1 cellular context compared by ENCODE assay signal in the genomic region with DNA sequence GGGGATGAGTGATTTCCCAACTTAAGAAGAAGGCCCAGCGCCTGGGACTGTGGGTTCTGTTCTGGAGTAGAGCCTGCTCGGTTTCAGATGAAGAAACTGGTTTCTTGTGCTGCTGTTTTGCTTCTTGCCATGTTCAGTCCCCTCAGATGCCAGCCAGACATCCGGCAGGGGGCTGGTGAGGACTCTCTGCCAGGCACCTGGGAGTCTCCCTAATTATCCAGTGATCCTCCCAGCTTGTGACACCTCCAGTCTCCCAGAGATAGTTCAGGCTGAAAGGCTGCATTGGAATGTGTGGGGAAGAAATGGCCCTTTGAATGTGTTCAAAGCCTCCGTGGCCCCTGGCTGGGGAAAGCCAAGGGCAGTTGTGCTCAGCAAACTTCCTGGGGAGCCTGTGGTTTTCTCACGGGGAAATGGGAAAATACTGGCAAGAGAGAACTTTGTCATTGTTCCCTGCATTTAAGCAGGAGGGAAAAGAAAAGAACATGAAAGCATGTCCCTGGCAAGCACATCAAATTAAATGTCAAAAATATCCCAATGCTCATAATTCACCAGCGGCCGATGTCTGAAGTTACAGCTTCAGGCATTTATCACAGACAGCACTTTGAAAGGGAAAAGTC.
TF ChIP-seq lines count a peak whose summit lies in the region.

No MANE protein-coding gene starts in this region.

TF ChIP-seq in HepG2, 621 proteins besides CTCF, POLR2A, EP300 and RAD21 (continued from another document):
- TF ChIP-seq, protein P1, sequence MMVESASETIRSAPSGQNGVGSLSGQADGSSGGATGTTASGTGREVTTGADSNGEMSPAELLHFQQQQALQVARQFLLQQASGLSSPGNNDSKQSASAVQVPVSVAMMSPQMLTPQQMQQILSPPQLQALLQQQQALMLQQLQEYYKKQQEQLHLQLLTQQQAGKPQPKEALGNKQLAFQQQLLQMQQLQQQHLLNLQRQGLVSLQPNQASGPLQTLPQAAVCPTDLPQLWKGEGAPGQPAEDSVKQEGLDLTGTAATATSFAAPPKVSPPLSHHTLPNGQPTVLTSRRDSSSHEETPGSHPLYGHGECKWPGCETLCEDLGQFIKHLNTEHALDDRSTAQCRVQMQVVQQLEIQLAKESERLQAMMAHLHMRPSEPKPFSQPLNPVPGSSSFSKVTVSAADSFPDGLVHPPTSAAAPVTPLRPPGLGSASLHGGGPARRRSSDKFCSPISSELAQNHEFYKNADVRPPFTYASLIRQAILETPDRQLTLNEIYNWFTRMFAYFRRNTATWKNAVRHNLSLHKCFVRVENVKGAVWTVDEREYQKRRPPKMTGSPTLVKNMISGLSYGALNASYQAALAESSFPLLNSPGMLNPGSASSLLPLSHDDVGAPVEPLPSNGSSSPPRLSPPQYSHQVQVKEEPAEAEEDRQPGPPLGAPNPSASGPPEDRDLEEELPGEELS (CRISPR knock-in tag; IDR thresholded peaks at IDR 0.05): peak; percentile 77
- TF ChIP-seq, protein P2, sequence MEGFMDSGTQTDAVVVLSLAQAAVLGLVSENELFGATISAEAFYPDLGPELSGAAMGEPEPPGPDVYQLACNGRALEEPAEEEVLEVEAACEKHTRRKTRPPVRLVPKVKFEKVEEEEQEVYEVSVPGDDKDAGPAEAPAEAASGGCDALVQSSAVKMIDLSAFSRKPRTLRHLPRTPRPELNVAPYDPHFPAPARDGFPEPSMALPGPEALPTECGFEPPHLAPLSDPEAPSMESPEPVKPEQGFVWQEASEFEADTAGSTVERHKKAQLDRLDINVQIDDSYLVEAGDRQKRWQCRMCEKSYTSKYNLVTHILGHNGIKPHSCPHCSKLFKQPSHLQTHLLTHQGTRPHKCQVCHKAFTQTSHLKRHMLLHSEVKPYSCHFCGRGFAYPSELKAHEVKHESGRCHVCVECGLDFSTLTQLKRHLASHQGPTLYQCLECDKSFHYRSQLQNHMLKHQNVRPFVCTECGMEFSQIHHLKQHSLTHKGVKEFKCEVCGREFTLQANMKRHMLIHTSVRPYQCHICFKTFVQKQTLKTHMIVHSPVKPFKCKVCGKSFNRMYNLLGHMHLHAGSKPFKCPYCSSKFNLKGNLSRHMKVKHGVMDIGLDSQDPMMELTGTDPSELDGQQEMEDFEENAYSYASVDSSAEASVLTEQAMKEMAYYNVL (CRISPR knock-in tag; IDR thresholded peaks at IDR 0.05; ENCODE audit: borderline replicate concordance): peak; percentile 92
- peak; percentile 94 for TF ChIP-seq TBX2 (CRISPR knock-in tag; IDR thresholded peaks at IDR 0.05; ENCODE audit: borderline replicate concordance)
- TF ChIP-seq, protein P3, sequence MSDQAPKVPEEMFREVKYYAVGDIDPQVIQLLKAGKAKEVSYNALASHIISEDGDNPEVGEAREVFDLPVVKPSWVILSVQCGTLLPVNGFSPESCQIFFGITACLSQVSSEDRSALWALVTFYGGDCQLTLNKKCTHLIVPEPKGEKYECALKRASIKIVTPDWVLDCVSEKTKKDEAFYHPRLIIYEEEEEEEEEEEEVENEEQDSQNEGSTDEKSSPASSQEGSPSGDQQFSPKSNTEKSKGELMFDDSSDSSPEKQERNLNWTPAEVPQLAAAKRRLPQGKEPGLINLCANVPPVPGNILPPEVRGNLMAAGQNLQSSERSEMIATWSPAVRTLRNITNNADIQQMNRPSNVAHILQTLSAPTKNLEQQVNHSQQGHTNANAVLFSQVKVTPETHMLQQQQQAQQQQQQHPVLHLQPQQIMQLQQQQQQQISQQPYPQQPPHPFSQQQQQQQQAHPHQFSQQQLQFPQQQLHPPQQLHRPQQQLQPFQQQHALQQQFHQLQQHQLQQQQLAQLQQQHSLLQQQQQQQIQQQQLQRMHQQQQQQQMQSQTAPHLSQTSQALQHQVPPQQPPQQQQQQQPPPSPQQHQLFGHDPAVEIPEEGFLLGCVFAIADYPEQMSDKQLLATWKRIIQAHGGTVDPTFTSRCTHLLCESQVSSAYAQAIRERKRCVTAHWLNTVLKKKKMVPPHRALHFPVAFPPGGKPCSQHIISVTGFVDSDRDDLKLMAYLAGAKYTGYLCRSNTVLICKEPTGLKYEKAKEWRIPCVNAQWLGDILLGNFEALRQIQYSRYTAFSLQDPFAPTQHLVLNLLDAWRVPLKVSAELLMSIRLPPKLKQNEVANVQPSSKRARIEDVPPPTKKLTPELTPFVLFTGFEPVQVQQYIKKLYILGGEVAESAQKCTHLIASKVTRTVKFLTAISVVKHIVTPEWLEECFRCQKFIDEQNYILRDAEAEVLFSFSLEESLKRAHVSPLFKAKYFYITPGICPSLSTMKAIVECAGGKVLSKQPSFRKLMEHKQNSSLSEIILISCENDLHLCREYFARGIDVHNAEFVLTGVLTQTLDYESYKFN (CRISPR knock-in tag; conservative IDR thresholded peaks at IDR 0.05): peak; percentile 68
- TF ChIP-seq, protein P4, sequence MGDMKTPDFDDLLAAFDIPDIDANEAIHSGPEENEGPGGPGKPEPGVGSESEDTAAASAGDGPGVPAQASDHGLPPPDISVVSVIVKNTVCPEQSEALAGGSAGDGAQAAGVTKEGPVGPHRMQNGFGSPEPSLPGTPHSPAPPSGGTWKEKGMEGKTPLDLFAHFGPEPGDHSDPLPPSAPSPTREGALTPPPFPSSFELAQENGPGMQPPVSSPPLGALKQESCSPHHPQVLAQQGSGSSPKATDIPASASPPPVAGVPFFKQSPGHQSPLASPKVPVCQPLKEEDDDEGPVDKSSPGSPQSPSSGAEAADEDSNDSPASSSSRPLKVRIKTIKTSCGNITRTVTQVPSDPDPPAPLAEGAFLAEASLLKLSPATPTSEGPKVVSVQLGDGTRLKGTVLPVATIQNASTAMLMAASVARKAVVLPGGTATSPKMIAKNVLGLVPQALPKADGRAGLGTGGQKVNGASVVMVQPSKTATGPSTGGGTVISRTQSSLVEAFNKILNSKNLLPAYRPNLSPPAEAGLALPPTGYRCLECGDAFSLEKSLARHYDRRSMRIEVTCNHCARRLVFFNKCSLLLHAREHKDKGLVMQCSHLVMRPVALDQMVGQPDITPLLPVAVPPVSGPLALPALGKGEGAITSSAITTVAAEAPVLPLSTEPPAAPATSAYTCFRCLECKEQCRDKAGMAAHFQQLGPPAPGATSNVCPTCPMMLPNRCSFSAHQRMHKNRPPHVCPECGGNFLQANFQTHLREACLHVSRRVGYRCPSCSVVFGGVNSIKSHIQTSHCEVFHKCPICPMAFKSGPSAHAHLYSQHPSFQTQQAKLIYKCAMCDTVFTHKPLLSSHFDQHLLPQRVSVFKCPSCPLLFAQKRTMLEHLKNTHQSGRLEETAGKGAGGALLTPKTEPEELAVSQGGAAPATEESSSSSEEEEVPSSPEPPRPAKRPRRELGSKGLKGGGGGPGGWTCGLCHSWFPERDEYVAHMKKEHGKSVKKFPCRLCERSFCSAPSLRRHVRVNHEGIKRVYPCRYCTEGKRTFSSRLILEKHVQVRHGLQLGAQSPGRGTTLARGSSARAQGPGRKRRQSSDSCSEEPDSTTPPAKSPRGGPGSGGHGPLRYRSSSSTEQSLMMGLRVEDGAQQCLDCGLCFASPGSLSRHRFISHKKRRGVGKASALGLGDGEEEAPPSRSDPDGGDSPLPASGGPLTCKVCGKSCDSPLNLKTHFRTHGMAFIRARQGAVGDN (CRISPR knock-in tag; IDR thresholded peaks at IDR 0.05): peak; percentile 48
- no peak for TF ChIP-seq MYC (CRISPR knock-in tag; IDR thresholded peaks at IDR 0.05; ENCODE audit: borderline replicate concordance)
- TF ChIP-seq ZNF644 (CRISPR knock-in tag; IDR thresholded peaks at IDR 0.05; ENCODE audit: low read depth): no peak
- TF ChIP-seq DNMT3B (CRISPR knock-in tag; conservative IDR thresholded peaks at IDR 0.05): no peak
- TF ChIP-seq JUND (CRISPR knock-in tag; IDR thresholded peaks at IDR 0.05): no peak
- no peak for TF ChIP-seq BRD4 (CRISPR knock-in tag; IDR thresholded peaks at IDR 0.05)
- no peak for TF ChIP-seq NRL (CRISPR knock-in tag; IDR thresholded peaks at IDR 0.05; ENCODE audit: borderline replicate concordance)
- no peak for TF ChIP-seq NR1H2 (CRISPR knock-in tag; IDR thresholded peaks at IDR 0.05; ENCODE audit: borderline replicate concordance, low read depth)
- TF ChIP-seq NR2F6 (IDR thresholded peaks at IDR 0.05): no peak; the same call in none of the 2 replicates
- 0 out of 2 replicates have a peak, but pooled peaks have one; percentile 43 for TF ChIP-seq NR2F6 (CRISPR knock-in tag; IDR thresholded peaks at IDR 0.05)
- TF ChIP-seq, protein P5, sequence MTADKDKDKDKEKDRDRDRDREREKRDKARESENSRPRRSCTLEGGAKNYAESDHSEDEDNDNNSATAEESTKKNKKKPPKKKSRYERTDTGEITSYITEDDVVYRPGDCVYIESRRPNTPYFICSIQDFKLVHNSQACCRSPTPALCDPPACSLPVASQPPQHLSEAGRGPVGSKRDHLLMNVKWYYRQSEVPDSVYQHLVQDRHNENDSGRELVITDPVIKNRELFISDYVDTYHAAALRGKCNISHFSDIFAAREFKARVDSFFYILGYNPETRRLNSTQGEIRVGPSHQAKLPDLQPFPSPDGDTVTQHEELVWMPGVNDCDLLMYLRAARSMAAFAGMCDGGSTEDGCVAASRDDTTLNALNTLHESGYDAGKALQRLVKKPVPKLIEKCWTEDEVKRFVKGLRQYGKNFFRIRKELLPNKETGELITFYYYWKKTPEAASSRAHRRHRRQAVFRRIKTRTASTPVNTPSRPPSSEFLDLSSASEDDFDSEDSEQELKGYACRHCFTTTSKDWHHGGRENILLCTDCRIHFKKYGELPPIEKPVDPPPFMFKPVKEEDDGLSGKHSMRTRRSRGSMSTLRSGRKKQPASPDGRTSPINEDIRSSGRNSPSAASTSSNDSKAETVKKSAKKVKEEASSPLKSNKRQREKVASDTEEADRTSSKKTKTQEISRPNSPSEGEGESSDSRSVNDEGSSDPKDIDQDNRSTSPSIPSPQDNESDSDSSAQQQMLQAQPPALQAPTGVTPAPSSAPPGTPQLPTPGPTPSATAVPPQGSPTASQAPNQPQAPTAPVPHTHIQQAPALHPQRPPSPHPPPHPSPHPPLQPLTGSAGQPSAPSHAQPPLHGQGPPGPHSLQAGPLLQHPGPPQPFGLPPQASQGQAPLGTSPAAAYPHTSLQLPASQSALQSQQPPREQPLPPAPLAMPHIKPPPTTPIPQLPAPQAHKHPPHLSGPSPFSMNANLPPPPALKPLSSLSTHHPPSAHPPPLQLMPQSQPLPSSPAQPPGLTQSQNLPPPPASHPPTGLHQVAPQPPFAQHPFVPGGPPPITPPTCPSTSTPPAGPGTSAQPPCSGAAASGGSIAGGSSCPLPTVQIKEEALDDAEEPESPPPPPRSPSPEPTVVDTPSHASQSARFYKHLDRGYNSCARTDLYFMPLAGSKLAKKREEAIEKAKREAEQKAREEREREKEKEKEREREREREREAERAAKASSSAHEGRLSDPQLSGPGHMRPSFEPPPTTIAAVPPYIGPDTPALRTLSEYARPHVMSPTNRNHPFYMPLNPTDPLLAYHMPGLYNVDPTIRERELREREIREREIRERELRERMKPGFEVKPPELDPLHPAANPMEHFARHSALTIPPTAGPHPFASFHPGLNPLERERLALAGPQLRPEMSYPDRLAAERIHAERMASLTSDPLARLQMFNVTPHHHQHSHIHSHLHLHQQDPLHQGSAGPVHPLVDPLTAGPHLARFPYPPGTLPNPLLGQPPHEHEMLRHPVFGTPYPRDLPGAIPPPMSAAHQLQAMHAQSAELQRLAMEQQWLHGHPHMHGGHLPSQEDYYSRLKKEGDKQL (CRISPR knock-in tag; IDR thresholded peaks at IDR 0.05; ENCODE audit: low read depth): no peak
- no peak for TF ChIP-seq MAFG (CRISPR knock-in tag; IDR thresholded peaks at IDR 0.05)
- no peak for TF ChIP-seq ZNF354B (CRISPR knock-in tag; IDR thresholded peaks at IDR 0.05)
- TF ChIP-seq RBAK (CRISPR knock-in tag; IDR thresholded peaks at IDR 0.05): no peak
